8 cellular contexts compared by ENCODE assay signal in genomic region chrX:49166914-49167739, GRCh38. TPM values are rescaled to one million over a fixed set of nuclear protein-coding genes. Genes with fewer than 3 reads are reported as not detected.
DNase-seq lines count a peak whose midpoint lies in the region; ATAC-seq and TF ChIP-seq lines count a peak whose summit lies in the region.

No MANE protein-coding gene starts in this region.

- peak; percentile 16 for ATAC-seq in HG03342 (IDR thresholded peaks at IDR 0.05; ENCODE audit: unreplicated experiment)
- ATAC-seq in activated naive CD4-positive, alpha-beta T cell treated with anti-CD3 and anti-CD28 coated beads, Interleukin-2, amount 50 U/mL, for 72 hours: peak; percentile 12 to 56
- ATAC-seq in heart right ventricle: peak; percentile 48 to 81 (median 74)

- H3K4me1 ChIP-seq in ES-I3 (ENCODE audit: insufficient read depth, low read length) (peaks cover 11% of the 10 kb centered on the region), SJSA1 (replicated peaks) (peaks cover 27% of the 10 kb centered on the region), heart right ventricle (peaks cover 0 to 29% (median 11%) of the 10 kb centered on the region in 9 donors)

- H3K9ac ChIP-seq in ES-I3 (ENCODE audit: low read depth, low read length): peak overlapping the region; percentile 31

- H3K27me3 ChIP-seq in SJSA1 (replicated peaks): no peaks in the 10 kb centered on the region
- no peaks in the 10 kb centered on the region for H3K27me3 ChIP-seq in heart right ventricle

- H3K27ac ChIP-seq in SJSA1 (peak overlapping the region; percentile 92), heart right ventricle (peak overlapping the region; percentile 84 to 96 (median 94))

- TF ChIP-seq CTCF in heart right ventricle (IDR thresholded peaks at IDR 0.05): no peak

- H3K4me3 ChIP-seq in SJSA1 (peak overlapping the region; percentile 26), heart right ventricle (peak overlapping the region; percentile 21 to 56 (median 49))

- H3K9me3 Mint-ChIP-seq in activated naive CD4-positive, alpha-beta T cell treated with anti-CD3 and anti-CD28 coated beads, Interleukin-2, amount 50 U/mL, for 72 hours: no peaks in the 10 kb centered on the region

- DNase-seq in SJSA1 (ENCODE audit: low read depth in 1 of 2, low spot score in 2 of 2) (peak; percentile 67 to 78), heart right ventricle (peak; percentile 72 to 74), renal cortical epithelial cell (ENCODE audit: low read depth) (peak; percentile 67), NCI-H187 treated with DMSO at 0.1 percent for 48 hours (lab: John Stamatoyannopoulos, UW) (no peak), NCI-H1694 treated with DMSO at 0.1 percent for 48 hours (lab: John Stamatoyannopoulos, UW) (no peak)
- DNase-seq in activated naive CD4-positive, alpha-beta T cell treated with anti-CD3 and anti-CD28 coated beads, Interleukin-2, amount 50 U/mL, for 72 hours (ENCODE audit: low spot score in 2 of 2): peak in 1 of 2 donors; percentile 81

- H3K36me3 ChIP-seq in ES-I3 (ENCODE audit: insufficient read depth, low read length): no peaks in the 10 kb centered on the region
- 0 out of 2 replicates have a peak, but pooled peaks cover 3% of the 10 kb centered on the region for H3K36me3 ChIP-seq in SJSA1
- H3K36me3 ChIP-seq in heart right ventricle: no peaks in the 10 kb centered on the region

- intact Hi-C loops in heart right ventricle (cut with DNase I): loop anchor here in 1 of 10 donors (5.0 kb wide), 1 partner anchor 45 kb away; the partner anchor contains the start of gene GPKOW

- H3K9me3 ChIP-seq in ES-I3 (ENCODE audit: control insufficient read depth, insufficient read depth, low read length) (no peaks in the 10 kb centered on the region), SJSA1 (replicated peaks) (no peaks in the 10 kb centered on the region), heart right ventricle (peaks cover 0 to 5% (median 0%) of the 10 kb centered on the region in 11 donors)

- WGBS in heart right ventricle, 2 donors: 2 to 3% methylated on average over 34 to 35 of the region's 35 CpGs

- peaks cover 0 to 5% of the 10 kb centered on the region in 2 donors for H3K36me3 Mint-ChIP-seq in activated naive CD4-positive, alpha-beta T cell treated with anti-CD3 and anti-CD28 coated beads, Interleukin-2, amount 50 U/mL, for 72 hours

- H3K27ac Mint-ChIP-seq in activated naive CD4-positive, alpha-beta T cell treated with anti-CD3 and anti-CD28 coated beads, Interleukin-2, amount 50 U/mL, for 72 hours: peak overlapping the region; percentile 74 to 95

RNA-seq across cellular contexts. Expression of gene MAGIX, which starts 4.6 kb away (rescaled TPM):
- 1.00 TPM in 1 of 2 replicates, not detected in the other for total RNA-seq in SJSA1 (2014; rRNA removed; shearing (Covaris generic))
- 1 to 10 TPM; 1.2 to 3.6 TPM for total RNA-seq in activated naive CD4-positive, alpha-beta T cell treated with anti-CD3 and anti-CD28 coated beads, Interleukin-2, amount 50 U/mL, for 72 hours
- total RNA-seq in heart right ventricle: 1 to 10 TPM; 2.7 to 9.8 (median 4.0) TPM
- 10 to 100 TPM in 1 of 2 donors, 1 to 10 TPM in 1; 5.4 to 13.5 TPM for polyA plus RNA-seq in heart right ventricle
- total RNA-seq in renal cortical epithelial cell: 5.3 and 8.5 TPM in 2 replicates

RNA-seq across cellular contexts. Expression of gene PLP2, which starts 4.6 kb away (rescaled TPM):
- 48.3 and 63.8 TPM in 2 replicates for total RNA-seq in SJSA1 (2014; rRNA removed; shearing (Covaris generic))
- total RNA-seq in activated naive CD4-positive, alpha-beta T cell treated with anti-CD3 and anti-CD28 coated beads, Interleukin-2, amount 50 U/mL, for 72 hours: 100 to 1,000 TPM; 142 to 169 TPM
- total RNA-seq in heart right ventricle: 100 to 1,000 TPM in 1 of 10 donors, 10 to 100 TPM in 9; 20.3 to 157 (median 41.2) TPM
- 100 to 1,000 TPM in 1 of 2 donors, 10 to 100 TPM in 1; 64.6 to 352 TPM for polyA plus RNA-seq in heart right ventricle
- 10.4 and 13.4 TPM in 2 replicates for total RNA-seq in renal cortical epithelial cell

RNA-seq across cellular contexts. Expression of gene PRICKLE3, which starts 19.0 kb away (rescaled TPM):
- 2.4 and 3.6 TPM in 2 replicates for total RNA-seq in SJSA1 (2014; rRNA removed; shearing (Covaris generic))
- total RNA-seq in activated naive CD4-positive, alpha-beta T cell treated with anti-CD3 and anti-CD28 coated beads, Interleukin-2, amount 50 U/mL, for 72 hours: 10 to 100 TPM; 22.8 to 27.3 TPM
- total RNA-seq in heart right ventricle: 10 to 100 TPM in 3 of 10 donors, 1 to 10 TPM in 7; 6.6 to 14.8 (median 9.4) TPM
- 10 to 100 TPM in 1 of 2 donors, 1 to 10 TPM in 1; 8.8 to 10.8 TPM for polyA plus RNA-seq in heart right ventricle
- total RNA-seq in renal cortical epithelial cell: 6.9 and 14.2 TPM in 2 replicates

RNA-seq across cellular contexts. Expression of gene SYP, which starts 32.9 kb away (rescaled TPM):
- total RNA-seq in SJSA1 (2014; rRNA removed; shearing (Covaris generic)): 0.16 and 0.53 TPM in 2 replicates
- 10 to 100 TPM; 11.2 to 69.3 TPM for total RNA-seq in activated naive CD4-positive, alpha-beta T cell treated with anti-CD3 and anti-CD28 coated beads, Interleukin-2, amount 50 U/mL, for 72 hours
- total RNA-seq in heart right ventricle (1 to 10 TPM in 5 of 10 donors, under 1 TPM in 5; 0.59 to 2.0 (median 1.0) TPM), renal cortical epithelial cell (0.10 and 0.52 TPM in 2 replicates)
- polyA plus RNA-seq in heart right ventricle: 1 to 10 TPM; 1.9 to 2.9 TPM

RNA-seq across cellular contexts. Expression of gene GPKOW, which starts 43.6 kb away (rescaled TPM):
- 32.2 and 47.9 TPM in 2 replicates for total RNA-seq in SJSA1 (2014; rRNA removed; shearing (Covaris generic))
- total RNA-seq in activated naive CD4-positive, alpha-beta T cell treated with anti-CD3 and anti-CD28 coated beads, Interleukin-2, amount 50 U/mL, for 72 hours: 10 to 100 TPM; 15.6 to 24.5 TPM
- total RNA-seq in heart right ventricle (10 to 100 TPM; 16.5 to 23.2 (median 20.0) TPM), renal cortical epithelial cell (21.5 and 26.2 TPM in 2 replicates)
- polyA plus RNA-seq in heart right ventricle: 10 to 100 TPM in 1 of 2 donors, 1 to 10 TPM in 1; 6.4 to 28.8 TPM

Comparison
In these comparisons a context has a peak if more than half of its experiments do, and no peak if none do; other contexts are left out.
1. ATAC-seq: peak in every context shown above with its lines; median percentile 74 in heart right ventricle; 34 in activated naive CD4-positive, alpha-beta T cell treated with anti-CD3 and anti-CD28 coated beads, Interleukin-2, amount 50 U/mL, for 72 hours; 16 in HG03342.
2. DNase-seq: peak in SJSA1 (2 of 2), heart right ventricle (2 of 2) and renal cortical epithelial cell (single experiment); none in NCI-H187 treated with DMSO at 0.1 percent for 48 hours (single experiment) and NCI-H1694 treated with DMSO at 0.1 percent for 48 hours (single experiment).